Comparison of ENCODE assay signal across 14 cellular contexts in genomic region chr11:116882386-116882785, GRCh38.
A peak's percentile ranks its signal among the peaks of the same experiment; 100 is the strongest.
DNase-seq lines count a peak whose midpoint lies in the region; ATAC-seq and TF ChIP-seq lines count a peak whose summit lies in the region.
"Had no signal": no experiment of that assay in that cellular context is flagged by ENCODE, and none has a peak within 500 bp of the region (broad histone marks: within the 10 kb centered on the region; RNA-seq: fewer than 3 reads in every experiment).

No MANE protein-coding gene starts in this region.

- H3K9me3 ChIP-seq in effector memory CD4-positive, alpha-beta T cell (ENCODE audit: control insufficient read depth, low read length): no peaks in the 10 kb centered on the region
- H3K9me3 ChIP-seq: lower lobe of right lung, ovary had no signal

- no peaks in the 10 kb centered on the region for H3K4me1 ChIP-seq in effector memory CD4-positive, alpha-beta T cell (ENCODE audit: control insufficient read depth, insufficient read depth, low read length, poor library complexity, severe bottlenecking)

- H3K36me3 ChIP-seq in effector memory CD4-positive, alpha-beta T cell (ENCODE audit: control insufficient read depth, insufficient read depth, low read length): no peaks in the 10 kb centered on the region
- H3K36me3 ChIP-seq: ovary had no signal

- no peak overlapping the region for H3K27ac ChIP-seq in effector memory CD4-positive, alpha-beta T cell (ENCODE audit: insufficient read depth, low read length, poor library complexity, severe bottlenecking)
- H3K27ac ChIP-seq: lower lobe of right lung, ovary, RWPE1, VCaP had no signal

- peak; percentile 13 for DNase-seq in stimulated activated CD4-positive, alpha-beta T cell treated with anti-CD3 and anti-CD28 coated beads, Interleukin-4, amount 100 ng/mL, for 24 hours
- no peak for DNase-seq in stimulated activated CD4-positive, alpha-beta T cell treated with anti-CD3 and anti-CD28 coated beads, Interleukin-4, amount 100 ng/mL, for 4 hours
- DNase-seq in SW480 (ENCODE audit: low spot score) (peak; percentile 9), fibroblast of peridontal ligament (ENCODE audit: extremely low read depth) (peak; percentile 87), cerebellar nuclear complex (lab: John Stamatoyannopoulos, UW) (no peak), erythroblast (lab: John Stamatoyannopoulos, UW) (no peak)
- no peak for DNase-seq in effector memory CD4-positive, alpha-beta T cell
- DNase-seq: lower lobe of right lung, NCI-H226, ovary had no signal

- H3K4me3 ChIP-seq in effector memory CD4-positive, alpha-beta T cell (ENCODE audit: insufficient read depth, low read depth, low read length, poor library complexity, severe bottlenecking): no peak overlapping the region
- H3K4me3 ChIP-seq: lower lobe of right lung, ovary had no signal

- no peak for TF ChIP-seq POLR2A in erythroblast (IDR thresholded peaks at IDR 0.05; ENCODE audit: low read length)

- ATAC-seq in HG03521 (IDR thresholded peaks at IDR 0.05; ENCODE audit: unreplicated experiment): no peak
- ATAC-seq: lower lobe of right lung; stimulated activated memory B cell treated with anti-CD40 and anti-IgM and Interleukin-4, amounts not matched to agents 10 μg/mL and 1 μg/mL and 100 μg/mL, for 72 hours had no signal

- H3K27me3 ChIP-seq in effector memory CD4-positive, alpha-beta T cell (replicated peaks; ENCODE audit: control insufficient read depth, insufficient read depth, low read length, poor library complexity, severe bottlenecking): no peaks in the 10 kb centered on the region
- H3K27me3 ChIP-seq: ovary had no signal

Comparison
In these comparisons a context has a peak if more than half of its experiments do, and no peak if none do; other contexts are left out.
1. DNase-seq: peak in stimulated activated CD4-positive, alpha-beta T cell treated with anti-CD3 and anti-CD28 coated beads, Interleukin-4, amount 100 ng/mL, for 24 hours (single experiment), SW480 (single experiment) and fibroblast of peridontal ligament (single experiment); none in stimulated activated CD4-positive, alpha-beta T cell treated with anti-CD3 and anti-CD28 coated beads, Interleukin-4, amount 100 ng/mL, for 4 hours (0 of 2), effector memory CD4-positive, alpha-beta T cell (0 of 3), cerebellar nuclear complex (0 of 2) and erythroblast (0 of 2).